Comparison of ENCODE assay signal across 14 cellular contexts in the genomic region with DNA sequence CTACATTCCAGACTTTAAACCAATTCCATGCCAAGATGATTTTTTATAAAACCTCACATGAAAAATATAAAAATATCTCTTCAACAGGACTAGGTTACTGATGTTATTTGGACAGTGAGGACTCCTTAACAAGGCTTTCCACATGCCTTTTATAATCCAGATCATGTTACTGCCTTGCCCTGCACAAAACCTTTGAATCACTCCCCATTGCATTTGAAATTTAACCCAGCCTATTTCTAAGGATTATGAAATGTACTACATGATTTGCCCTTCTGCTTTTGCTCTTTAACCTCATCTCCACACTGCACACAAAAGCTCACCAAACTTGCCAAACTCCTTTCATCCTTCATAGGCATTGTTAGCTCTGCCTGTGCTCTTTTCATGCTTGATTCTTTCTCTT.
"Had no signal": no experiment of that assay in that cellular context is flagged by ENCODE, and none has a peak within 500 bp of the region (broad histone marks: within the 10 kb centered on the region; RNA-seq: fewer than 3 reads in every experiment).

No MANE protein-coding gene starts in this region.

- H3K27me3 ChIP-seq: esophagus squamous epithelium, heart left ventricle, pancreas had no signal

- H3K27ac ChIP-seq: heart left ventricle, left ventricle myocardium inferior, pancreas had no signal

- DNase-seq: activated T-cell treated with anti-CD3 and anti-CD28 coated beads, Interleukin-2, amount 50 U/mL, for 1 hour; esophagus squamous epithelium; heart left ventricle; left ventricle myocardium inferior; pancreas; retina; substantia nigra; T-helper 17 cell; trophoblast cell had no signal

- H3K9me3 ChIP-seq: pancreas had no signal

- FAIRE-seq: endometrium, frontal cortex, islet of Langerhans, pancreas had no signal

- H3K4me3 ChIP-seq: esophagus squamous epithelium, heart left ventricle, left ventricle myocardium inferior, pancreas, smooth muscle cell had no signal

- H3K36me3 ChIP-seq: esophagus squamous epithelium, heart left ventricle, left ventricle myocardium inferior, pancreas had no signal

- ATAC-seq: activated naive CD4-positive, alpha-beta T cell treated with anti-CD3 and anti-CD28 coated beads, Interleukin-2, amount 50 U/mL, for 72 hours; heart left ventricle; T-helper 17 cell had no signal

- H3K4me2 ChIP-seq: smooth muscle cell had no signal

- H3K4me1 ChIP-seq: esophagus squamous epithelium, heart left ventricle, left ventricle myocardium inferior, pancreas had no signal
